ENCODE assay signal across 8 cellular contexts in the genomic region with DNA sequence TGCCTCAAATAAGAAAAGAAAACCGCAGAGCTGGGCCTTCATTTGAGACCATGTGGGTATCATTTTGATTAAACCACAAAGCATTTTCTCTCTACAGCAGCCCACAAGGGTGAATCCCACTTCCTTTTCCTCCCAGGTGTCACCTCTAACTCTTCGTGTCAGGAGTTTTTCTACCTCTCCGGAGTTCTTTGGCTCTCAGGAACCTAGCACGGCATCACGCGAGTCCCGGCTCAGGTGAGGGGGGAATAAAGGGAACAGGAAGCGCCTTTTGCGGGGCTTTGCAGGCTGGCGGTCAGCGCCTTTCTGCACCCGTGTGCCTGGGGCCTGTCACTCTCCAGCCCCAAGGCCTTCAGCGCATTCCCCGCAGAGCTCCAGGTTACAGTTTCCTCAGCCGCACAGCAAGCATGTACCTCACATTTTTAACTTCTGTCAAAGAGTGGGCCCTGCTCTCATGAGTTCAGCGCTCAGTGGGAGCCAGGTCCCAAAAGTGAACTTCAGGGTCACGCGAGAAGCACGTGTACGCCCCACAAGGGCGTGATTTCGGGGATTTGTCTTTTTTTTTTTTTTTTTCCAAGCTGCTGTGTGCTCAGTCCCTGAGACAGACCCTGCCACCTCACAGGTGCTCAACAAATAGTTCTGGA. TPM values are rescaled to one million over a fixed set of nuclear protein-coding genes. Genes with fewer than 3 reads are reported as not detected.
DNase-seq lines count a peak whose midpoint lies in the region; ATAC-seq, FAIRE-seq and TF ChIP-seq lines count a peak whose summit lies in the region.

No MANE protein-coding gene starts in this region.

- peak overlapping the region; percentile 44 for H3K4ac ChIP-seq in H1 (replicated peaks; ENCODE audit: insufficient read length, low read depth, low read length)

- intact Hi-C loops in activated CD4-positive, alpha-beta T cell treated with anti-CD3 and anti-CD28 coated beads for 36 hours (cut with DNase I, micrococcal nuclease), result loop anchor here (1.0 to 5.0 kb wide), 16 partner anchors 41 to 605 kb away; a partner anchor contains a TSS

- H3K79me1 ChIP-seq in H1 (ENCODE audit: low read depth, low read length), result no peaks in the 10 kb centered on the region

- peak overlapping the region; percentile 47 to 73 (median 66) for H3K4me3 ChIP-seq in H1 (ENCODE audit: extremely low read depth in 1 of 4, insufficient read depth in 2 of 4, low read depth in 3 of 4, low read length in 4 of 4)

- H2BK120ac ChIP-seq in H1 (replicated peaks; ENCODE audit: low read depth, low read length), result no peak overlapping the region

- H3K18ac ChIP-seq in H1 (ENCODE audit: extremely low read depth, low read length), result peak overlapping the region; percentile 78

- H3K36me3 Mint-ChIP-seq in activated CD4-positive, alpha-beta T cell treated with anti-CD3 and anti-CD28 coated beads for 36 hours (ENCODE audit: low read depth), result no peaks in the 10 kb centered on the region

- WGBS in H1 (ENCODE audit: extremely low coverage in 1 of 2, insufficient coverage in 1 of 2, insufficient read length in 1 of 2, insufficient replicate concordance in 2 of 2, low coverage in 1 of 2, low lambda C conversion rate in 2 of 2, missing lambda C conversion rate in 1 of 2), 2 experiments, result 11% methylated on average over 22 of the region's 22 CpGs; no CpG with 5 or more reads in 1 of the 2 experiments

- no peak for FAIRE-seq in H1 (lab: Jason Lieb, UNC)

- peaks cover 0 to 7% (median 3%) of the 10 kb centered on the region in 4 experiments; a peak in 6 of 7 replicates for H3K4me1 ChIP-seq in H1 (replicated peaks in 1 of 4; ENCODE audit: control insufficient read depth in 3 of 4, insufficient read depth in 4 of 4, low read length in 3 of 4)

- H3K27ac Mint-ChIP-seq in activated CD4-positive, alpha-beta T cell treated with anti-CD3 and anti-CD28 coated beads for 36 hours, result peak overlapping the region; percentile 86

- no peaks in the 10 kb centered on the region for H3K36me3 ChIP-seq in H1 (ENCODE audit: control insufficient read depth in 2 of 4, insufficient read depth in 4 of 4, low read length in 3 of 4)

- no peak overlapping the region for H2BK12ac ChIP-seq in H1 (ENCODE audit: low read depth, low read length)

- peak overlapping the region; percentile 81 for H4K8ac ChIP-seq in H1 (ENCODE audit: extremely low read depth, insufficient read depth, low read length)

- peak overlapping the region in 3 of 4 experiments; percentile 51 to 66 (median 56); a peak in 5 of 7 replicates for H3K9ac ChIP-seq in H1 (replicated peaks in 1 of 4; ENCODE audit: extremely low read depth in 1 of 4, low read depth in 3 of 4, low read length in 3 of 4)

- peaks cover 14% of the 10 kb centered on the region for H3K27me3 Mint-ChIP-seq in activated CD4-positive, alpha-beta T cell treated with anti-CD3 and anti-CD28 coated beads for 36 hours

- peaks cover 15% of the 10 kb centered on the region; the same call in 1 of the 2 replicates for H3K23me2 ChIP-seq in H1 (ENCODE audit: low read depth, low read length)

- POLR2A ChIA-PET in activated CD4-positive, alpha-beta T cell treated with anti-CD3 and anti-CD28 coated beads for 36 hours (lab: Charles Lee), result interaction anchor here (0.5 to 3.6 kb wide), 5 partner anchors 39 to 510 kb away, joined by 3 to 15 read pairs (median 6); a partner anchor contains a TSS
- POLR2A ChIA-PET in H1 (lab: Charles Lee; ENCODE audit: partially characterized antibody), result interaction anchor here (0.7 to 2.8 kb wide), 11 partner anchors 9 to 357 kb away, joined by 3 to 10 read pairs (median 3); a partner anchor contains a TSS

- TF ChIP-seq POLR2A in H1 (IDR thresholded peaks at IDR 0.05; ENCODE audit: control extremely low read depth in 1 of 2, low read depth in 2 of 2, low read length in 2 of 2), result no peak

- peak overlapping the region; percentile 22 for H4K5ac ChIP-seq in H1 (ENCODE audit: insufficient read length, low read depth, low read length)

- peak; percentile 61 for DNase-seq in GM03348 (ENCODE audit: low spot score)
- DNase-seq in LHCN-M2 (ENCODE audit: low read depth), result peak; percentile 58
- DNase-seq in activated CD4-positive, alpha-beta T cell treated with anti-CD3 and anti-CD28 coated beads for 36 hours, result peak; percentile 71
- peak in 1 of 2 experiments; percentile 66 for DNase-seq in H1 (ENCODE audit: low read depth in 1 of 2, low spot score in 2 of 2)
- peak; percentile 8 for DNase-seq in midbrain (lab: John Stamatoyannopoulos, UW)
- DNase-seq in stimulated activated naive CD4-positive, alpha-beta T cell (lab: John Stamatoyannopoulos, UW), result peak in 5 of 6 experiments; percentile 45 to 64 (median 61)
- no peak for DNase-seq in NCI-H226

- H2AFZ ChIP-seq in H1 (ENCODE audit: low read length), result 0 out of 2 replicates have a peak overlapping the region, but pooled peaks have one; percentile 7

- H3K56ac ChIP-seq in H1 (replicated peaks; ENCODE audit: insufficient read length, low read depth, low read length), result peak overlapping the region; percentile 74

- no peak overlapping the region for H3K23ac ChIP-seq in H1 (ENCODE audit: insufficient read length)

- peak overlapping the region; percentile 60; the same call in 1 of the 2 replicates for H2BK5ac ChIP-seq in H1 (ENCODE audit: low read depth, low read length)

- no peaks in the 10 kb centered on the region for H3K27me3 ChIP-seq in H1 (replicated peaks in 1 of 4; ENCODE audit: control insufficient read depth in 3 of 4, extremely low read depth in 1 of 4, insufficient read depth in 3 of 4, low read length in 3 of 4)

- H4K20me1 ChIP-seq in H1 (replicated peaks in 1 of 2; ENCODE audit: control insufficient read depth in 1 of 2, insufficient read depth in 2 of 2, low read length in 2 of 2), result no peaks in the 10 kb centered on the region

- H2BK15ac ChIP-seq in H1 (ENCODE audit: low read length), result no peak overlapping the region

- no peak overlapping the region for H3K27ac ChIP-seq in H1 (ENCODE audit: low read depth, low read length)

- no peaks in the 10 kb centered on the region for H3K9me3 Mint-ChIP-seq in activated CD4-positive, alpha-beta T cell treated with anti-CD3 and anti-CD28 coated beads for 36 hours (ENCODE audit: low read depth)

- peaks cover 31% of the 10 kb centered on the region for H3K4me1 Mint-ChIP-seq in activated CD4-positive, alpha-beta T cell treated with anti-CD3 and anti-CD28 coated beads for 36 hours

- peak overlapping the region; percentile 72 for H3K4me3 Mint-ChIP-seq in activated CD4-positive, alpha-beta T cell treated with anti-CD3 and anti-CD28 coated beads for 36 hours

- H4K91ac ChIP-seq in H1 (replicated peaks; ENCODE audit: insufficient read length, low read length), result no peak overlapping the region

- CTCF ChIA-PET in activated CD4-positive, alpha-beta T cell treated with anti-CD3 and anti-CD28 coated beads for 36 hours (lab: Charles Lee), result interaction anchor here (0.5 to 4.2 kb wide), 12 partner anchors 11 to 142 kb away, joined by 3 to 29 read pairs (median 3); a partner anchor contains a TSS
- CTCF ChIA-PET in H1 (lab: Charles Lee; ENCODE audit: partially characterized antibody), result interaction anchor here (0.8 to 4.3 kb wide), 12 partner anchors 9 to 291 kb away, joined by 3 to 15 read pairs (median 4); no protein-coding TSS in a partner anchor

- peak overlapping the region; percentile 78 to 99 for H3K4me2 ChIP-seq in H1 (ENCODE audit: insufficient read depth in 1 of 2, low read depth in 2 of 2, low read length in 2 of 2)

- H2BK20ac ChIP-seq in H1 (ENCODE audit: low read length), result no peak overlapping the region

- TF ChIP-seq EP300 in H1 (IDR thresholded peaks at IDR 0.05; ENCODE audit: borderline replicate concordance in 1 of 2, low read depth in 2 of 2, low read length in 2 of 2), result no peak

- TF ChIP-seq RAD21 in H1 (IDR thresholded peaks at IDR 0.05 in 1 of 2, conservative IDR thresholded peaks at IDR 0.05 in 1 of 2; ENCODE audit: low read depth in 2 of 2, low read length in 2 of 2), result no peak

- peak; percentile 27 for ATAC-seq in GM21825 (IDR thresholded peaks at IDR 0.05; ENCODE audit: unreplicated experiment)
- ATAC-seq in activated CD4-positive, alpha-beta T cell treated with anti-CD3 and anti-CD28 coated beads for 36 hours, result peak; percentile 43

- H3K9me3 ChIP-seq in H1 (ENCODE audit: insufficient read depth in 2 of 2, low read depth in 1 of 2, low read length in 1 of 2), result no peaks in the 10 kb centered on the region

- H2AK5ac ChIP-seq in H1 (ENCODE audit: low read depth, low read length), result no peak overlapping the region

- no peak for TF ChIP-seq CTCF in H1 (IDR thresholded peaks at IDR 0.05; ENCODE audit: control extremely low read depth in 1 of 3, insufficient read depth in 1 of 3, low read depth in 1 of 3, low read length in 3 of 3)

- no peaks in the 10 kb centered on the region for H3K79me2 ChIP-seq in H1 (ENCODE audit: control insufficient read depth in 1 of 2, insufficient read depth in 2 of 2, low read length in 2 of 2)

- no peak overlapping the region for H3K14ac ChIP-seq in H1 (ENCODE audit: insufficient read length)

RNA-seq across cellular contexts. Expression of a gene that starts 0.7 kb away (rescaled TPM):
- total RNA-seq in LHCN-M2 (2014; rRNA removed), result 8.7 and 11.3 TPM in 2 replicates
- polyA plus RNA-seq in LHCN-M2 (2012), result 7.3 TPM
- 1 to 10 TPM; 6.9 to 8.1 TPM for total RNA-seq in activated CD4-positive, alpha-beta T cell treated with anti-CD3 and anti-CD28 coated beads for 36 hours
- 24.4 and 26.8 TPM in 2 replicates for total RNA-seq in H1 (2021; fragmentation: NEBNext Ultra II Directional; extraction: Animal tissue kit (Norgen Biotek cat#: 25700))
- polyA plus RNA-seq in H1 (2011; rRNA removed), result 14.4 and 23.5 TPM in 2 replicates
- polyA plus RNA-seq in H1 (2011; cell fraction: cytosol; rRNA removed), result 23.9 TPM
- 137 TPM for polyA plus RNA-seq in H1 (2011; cell fraction: nucleus; rRNA removed)
- 14.2 to 29.0 TPM (median 24.0 TPM) in 4 replicates for polyA plus RNA-seq in H1 (2012, experiment 1 of 2)
- polyA plus RNA-seq in H1 (2012, experiment 2 of 2), result 9.3 TPM
- polyA plus RNA-seq in H1 (2013, experiment 1 of 2), result 13.1 TPM
- polyA plus RNA-seq in H1 (2013, experiment 2 of 2), result 13.0 TPM
- polyA minus RNA-seq in H1 (2011; rRNA and poly(A)+ RNA removed), result 14.2 and 23.3 TPM in 2 replicates
- polyA minus RNA-seq in H1 (2011; cell fraction: cytosol; rRNA and poly(A)+ RNA removed), result 11.0 TPM
- 41.9 TPM for polyA minus RNA-seq in H1 (2011; cell fraction: nucleus; rRNA and poly(A)+ RNA removed)

RNA-seq across cellular contexts. Expression of a gene that starts 17.2 kb away (rescaled TPM):
- 0.19 and 0.40 TPM in 2 replicates for total RNA-seq in LHCN-M2 (2014; rRNA removed)
- 0.17 TPM for polyA plus RNA-seq in LHCN-M2 (2012)
- total RNA-seq in activated CD4-positive, alpha-beta T cell treated with anti-CD3 and anti-CD28 coated beads for 36 hours, result under 1 TPM; 0.05 to 0.07 TPM
- total RNA-seq in H1 (2021; fragmentation: NEBNext Ultra II Directional; extraction: Animal tissue kit (Norgen Biotek cat#: 25700)), result 0.21 and 0.73 TPM in 2 replicates
- 0.12 and 0.13 TPM in 2 replicates for polyA plus RNA-seq in H1 (2011; rRNA removed)
- polyA plus RNA-seq in H1 (2011; cell fraction: cytosol; rRNA removed), result 0.28 TPM
- 0.34 TPM for polyA plus RNA-seq in H1 (2011; cell fraction: nucleus; rRNA removed)
- 0.52 to 0.70 TPM (median 0.58 TPM) in 4 replicates for polyA plus RNA-seq in H1 (2012, experiment 1 of 2)
- 0.09 TPM for polyA plus RNA-seq in H1 (2012, experiment 2 of 2)
- polyA plus RNA-seq in H1 (2013, experiment 1 of 2), result 0.18 TPM
- 0.09 TPM for polyA plus RNA-seq in H1 (2013, experiment 2 of 2)
- 0.41 and 0.46 TPM in 2 replicates for polyA minus RNA-seq in H1 (2011; rRNA and poly(A)+ RNA removed)
- polyA minus RNA-seq in H1 (2011; cell fraction: cytosol; rRNA and poly(A)+ RNA removed), result not detected
- 0.20 TPM for polyA minus RNA-seq in H1 (2011; cell fraction: nucleus; rRNA and poly(A)+ RNA removed)

RNA-seq across cellular contexts. Expression of a gene that starts 54.7 kb away (rescaled TPM):
- total RNA-seq in LHCN-M2 (2014; rRNA removed), result 62.6 and 67.3 TPM in 2 replicates
- 57.0 TPM for polyA plus RNA-seq in LHCN-M2 (2012)
- 10 to 100 TPM; 48.2 to 58.2 TPM for total RNA-seq in activated CD4-positive, alpha-beta T cell treated with anti-CD3 and anti-CD28 coated beads for 36 hours
- total RNA-seq in H1 (2021; fragmentation: NEBNext Ultra II Directional; extraction: Animal tissue kit (Norgen Biotek cat#: 25700)), result 90.3 and 92.5 TPM in 2 replicates
- polyA plus RNA-seq in H1 (2011; rRNA removed), result 139 and 170 TPM in 2 replicates
- 135 TPM for polyA plus RNA-seq in H1 (2011; cell fraction: cytosol; rRNA removed)
- 210 TPM for polyA plus RNA-seq in H1 (2011; cell fraction: nucleus; rRNA removed)
- polyA plus RNA-seq in H1 (2012, experiment 1 of 2), result 51.5 to 92.0 TPM (median 89.3 TPM) in 4 replicates
- 112 TPM for polyA plus RNA-seq in H1 (2012, experiment 2 of 2)
- 54.6 TPM for polyA plus RNA-seq in H1 (2013, experiment 1 of 2)
- polyA plus RNA-seq in H1 (2013, experiment 2 of 2), result 56.7 TPM
- 83.5 and 103 TPM in 2 replicates for polyA minus RNA-seq in H1 (2011; rRNA and poly(A)+ RNA removed)
- polyA minus RNA-seq in H1 (2011; cell fraction: cytosol; rRNA and poly(A)+ RNA removed), result 48.8 TPM
- polyA minus RNA-seq in H1 (2011; cell fraction: nucleus; rRNA and poly(A)+ RNA removed), result 55.8 TPM
